ENCODE assay signal across 25 cellular contexts in the genomic region with DNA sequence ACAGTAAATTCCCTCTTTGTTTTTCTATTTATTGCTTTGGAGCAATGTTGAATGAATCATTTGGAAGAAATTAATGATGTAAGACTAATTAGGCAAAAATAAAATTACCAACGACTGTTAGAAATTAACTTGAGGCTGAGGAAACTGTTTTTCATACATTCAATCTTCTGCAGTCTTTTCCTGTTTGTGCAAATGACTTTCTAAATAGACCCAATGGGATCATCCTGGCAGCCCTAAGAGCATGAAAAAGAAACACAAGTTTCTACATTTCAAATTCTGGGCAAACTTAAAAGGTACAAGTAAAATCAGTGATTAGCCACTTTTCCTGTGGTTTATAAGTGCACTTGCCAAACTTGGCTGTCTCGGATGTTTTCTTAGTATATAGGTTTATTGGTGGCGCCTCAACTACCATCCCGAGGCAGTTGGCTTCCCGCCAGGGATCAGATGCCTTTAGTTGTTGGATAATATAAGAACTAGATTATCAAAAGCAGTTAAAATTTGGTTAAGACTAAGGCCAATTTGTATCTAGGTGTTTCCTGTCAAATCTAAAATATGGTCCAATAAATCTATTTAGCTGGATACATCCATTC.
"Had no signal": no experiment of that assay in that cellular context is flagged by ENCODE, and none has a peak within 500 bp of the region (broad histone marks: within the 10 kb centered on the region; RNA-seq: fewer than 3 reads in every experiment).

No MANE protein-coding gene starts in this region.

- ATAC-seq: activated T-helper 17 cell treated with anti-CD3 and anti-CD28 coated beads, Interleukin-2, amount 50 U/mL, for 72 hours; gastrocnemius medialis; left cardiac atrium; left ventricle myocardium superior; right cardiac atrium; stimulated activated naive CD8-positive, alpha-beta T cell treated with anti-CD3 and anti-CD28 coated beads, Interleukin-15, Interleukin-2, amounts not matched to agents 100 U/mL and 50 U/mL, for 24 hours had no signal

- H3K9me3 ChIP-seq: esophagus squamous epithelium, gastrocnemius medialis had no signal

- H3K36me3 ChIP-seq: esophagus squamous epithelium, gastrocnemius medialis had no signal

- H3K4me1 ChIP-seq: esophagus squamous epithelium, gastrocnemius medialis, parathyroid adenoma had no signal

- H2AFZ ChIP-seq: parathyroid adenoma had no signal

- H3K9ac ChIP-seq: parathyroid adenoma had no signal

- H3K27me3 ChIP-seq: esophagus squamous epithelium, gastrocnemius medialis had no signal

- H3K27ac ChIP-seq: epithelial cell of prostate, esophagus squamous epithelium, gastrocnemius medialis, parathyroid adenoma, VCaP had no signal

- DNase-seq: activated CD4-positive, alpha-beta memory T cell treated with anti-CD3 and anti-CD28 coated beads for 36 hours; activated CD4-positive, alpha-beta T cell treated with anti-CD3 and anti-CD28 coated beads, Interleukin-2, amount 10 ng/mL, durations not matched to agents 24 days and 14 days; activated CD8-positive, alpha-beta memory T cell treated with anti-CD3 and anti-CD28 coated beads, Interleukin-2, amount 50 U/mL, for 4 hours; activated gamma-delta T cell treated with Interleukin-2 at 50 U/mL for 16 hours; activated naive CD4-positive, alpha-beta T cell treated with anti-CD3 and anti-CD28 coated beads, Interleukin-2, amount 50 U/mL, for 16 hours; activated T-cell treated with anti-CD3 and anti-CD28 coated beads, Interleukin-2, amount 50 U/mL, for 1 hour; amygdala; central memory CD4-positive, alpha-beta T cell; effector CD4-positive, alpha-beta T cell; esophagus squamous epithelium; gastrocnemius medialis; glutamatergic neuron; islet precursor cell; left cardiac atrium; left ventricle myocardium superior; mammary epithelial cell; naive B cell; occipital lobe; stimulated activated CD4-positive, alpha-beta T cell treated with anti-CD3 and anti-CD28 coated beads, Interleukin-2, amount 100 ng/mL, for 48 hours; stimulated activated naive CD8-positive, alpha-beta T cell treated with anti-CD3 and anti-CD28 coated beads, Interleukin-15, Interleukin-2, amounts not matched to agents 100 U/mL and 50 U/mL, for 24 hours had no signal

- H3K79me2 ChIP-seq: parathyroid adenoma had no signal

- H3K4me3 ChIP-seq: esophagus squamous epithelium, gastrocnemius medialis had no signal
